In genomic region chr1:38608202-38608864, GRCh38 we compare ENCODE assay signal across 8 cellular contexts.
DNase-seq lines count a peak whose midpoint lies in the region; ATAC-seq and TF ChIP-seq lines count a peak whose summit lies in the region.

No MANE protein-coding gene starts in this region.

- intact Hi-C loops in CD8-positive, alpha-beta T cell (cut with DNase I, micrococcal nuclease) = loop anchor here in 1 of 2 experiments (5.0 kb wide), 2 partner anchors 229 to 484 kb away; no protein-coding TSS in a partner anchor
- intact Hi-C loops in activated B cell treated with CpG ODN at 0.5 μM for 24 hours (cut with micrococcal nuclease) = loop anchor here (5.0 kb wide), 1 partner anchor 209 kb away; no protein-coding TSS in a partner anchor
- intact Hi-C loops in prostate gland (cut with DNase I) = no loop called here

- no peaks in the 10 kb centered on the region for H3K79me2 ChIP-seq in GM23248 (ENCODE audit: insufficient read depth)

- no peak overlapping the region for H3K4me2 ChIP-seq in GM23248 (ENCODE audit: unreplicated experiment)

- H3K27me3 ChIP-seq in CD8-positive, alpha-beta T cell (ENCODE audit: insufficient read depth, low read length) = no peaks in the 10 kb centered on the region
- peaks cover 4% of the 10 kb centered on the region for H3K27me3 ChIP-seq in GM23248 (replicated peaks; ENCODE audit: insufficient read depth)
- H3K27me3 ChIP-seq in prostate gland (replicated peaks; ENCODE audit: insufficient read depth) = no peaks in the 10 kb centered on the region

- no peaks in the 10 kb centered on the region for H3F3A ChIP-seq in GM23248 (ENCODE audit: insufficient read depth)

- H3K4me1 ChIP-seq in CD8-positive, alpha-beta T cell (ENCODE audit: insufficient read depth, low read length) = no peaks in the 10 kb centered on the region
- no peaks in the 10 kb centered on the region for H3K4me1 ChIP-seq in GM23248 (ENCODE audit: insufficient read depth)
- H3K4me1 ChIP-seq in prostate gland (replicated peaks) = no peaks in the 10 kb centered on the region

- no peaks in the 10 kb centered on the region for H3K9me2 ChIP-seq in GM23248 (ENCODE audit: insufficient read depth)

- no peak for ATAC-seq in CD8-positive, alpha-beta T cell
- ATAC-seq in activated B cell treated with CpG ODN at 0.5 μM for 24 hours (ENCODE audit: low read depth) = peak; percentile 37
- no peak for ATAC-seq in GM19035 (IDR thresholded peaks at IDR 0.05; ENCODE audit: unreplicated experiment)

- no peak overlapping the region for H3K4me3 ChIP-seq in CD8-positive, alpha-beta T cell (ENCODE audit: low read depth, low read length)
- H3K4me3 ChIP-seq in GM23248 = no peak overlapping the region
- no peak overlapping the region for H3K4me3 ChIP-seq in prostate gland

- WGBS in GM23248 (ENCODE audit: low coverage in 1 of 2, low lambda C conversion rate in 2 of 2, missing lambda C conversion rate in 2 of 2), 2 experiments = 7 to 10% methylated on average over 15 to 17 of the region's 17 CpGs
- 39% methylated on average over 17 of the region's 17 CpGs for WGBS in prostate gland

- H3K27ac ChIP-seq in CD8-positive, alpha-beta T cell (ENCODE audit: low read depth, low read length) = no peak overlapping the region
- no peak overlapping the region for H3K27ac ChIP-seq in GM23248
- H3K27ac ChIP-seq in prostate gland = no peak overlapping the region

- no peak overlapping the region for H3K27ac Mint-ChIP-seq in CD8-positive, alpha-beta T cell
- no peak overlapping the region for H3K27ac Mint-ChIP-seq in activated B cell treated with CpG ODN at 0.5 μM for 24 hours

- peaks cover 21% of the 10 kb centered on the region for H3K27me3 Mint-ChIP-seq in CD8-positive, alpha-beta T cell (ENCODE audit: low read depth)
- H3K27me3 Mint-ChIP-seq in activated B cell treated with CpG ODN at 0.5 μM for 24 hours = peaks cover 24% of the 10 kb centered on the region

- no peaks in the 10 kb centered on the region for H3K36me3 Mint-ChIP-seq in CD8-positive, alpha-beta T cell
- no peaks in the 10 kb centered on the region for H3K36me3 Mint-ChIP-seq in activated B cell treated with CpG ODN at 0.5 μM for 24 hours (ENCODE audit: low read depth)

- H3K9me3 Mint-ChIP-seq in CD8-positive, alpha-beta T cell = no peaks in the 10 kb centered on the region
- no peaks in the 10 kb centered on the region for H3K9me3 Mint-ChIP-seq in activated B cell treated with CpG ODN at 0.5 μM for 24 hours

- CTCF ChIA-PET in CD8-positive, alpha-beta T cell (lab: Charles Lee) = interaction anchor here (0.9 kb wide), 1 partner anchor 53 kb away, joined by 3 read pairs; no protein-coding TSS in a partner anchor
- CTCF ChIA-PET in activated B cell treated with CpG ODN at 0.5 μM for 24 hours (lab: Charles Lee) = interaction anchor here (0.7 to 0.8 kb wide), 2 partner anchors 484 to 621 kb away, joined by 3 read pairs; no protein-coding TSS in a partner anchor

- peak; percentile 29 for TF ChIP-seq CTCF in CD8-positive, alpha-beta T cell (IDR thresholded peaks at IDR 0.05)
- TF ChIP-seq CTCF in activated B cell treated with CpG ODN at 0.5 μM for 24 hours (IDR thresholded peaks at IDR 0.05) (no peak), prostate gland (IDR thresholded peaks at IDR 0.05) (peak in 2 of 4 experiments; percentile 25 to 33)

- no peaks in the 10 kb centered on the region for H4K20me1 ChIP-seq in GM23248 (ENCODE audit: insufficient read depth)

- no peak overlapping the region for H2AFZ ChIP-seq in GM23248

- no peak for TF ChIP-seq POLR2A in prostate gland (IDR thresholded peaks at IDR 0.05)

- H3K9ac ChIP-seq in GM23248 = no peak overlapping the region

- H3K9me3 ChIP-seq in CD8-positive, alpha-beta T cell (ENCODE audit: low read length) = no peaks in the 10 kb centered on the region
- H3K9me3 ChIP-seq in GM23248 (ENCODE audit: low read depth) (no peaks in the 10 kb centered on the region), prostate gland (no peaks in the 10 kb centered on the region)

- no peak overlapping the region for H3K4me3 Mint-ChIP-seq in CD8-positive, alpha-beta T cell
- no peak overlapping the region for H3K4me3 Mint-ChIP-seq in activated B cell treated with CpG ODN at 0.5 μM for 24 hours

- no peaks in the 10 kb centered on the region for H3K4me1 Mint-ChIP-seq in CD8-positive, alpha-beta T cell (ENCODE audit: low read depth)
- no peaks in the 10 kb centered on the region for H3K4me1 Mint-ChIP-seq in activated B cell treated with CpG ODN at 0.5 μM for 24 hours

- POLR2A ChIA-PET in CD8-positive, alpha-beta T cell (lab: Charles Lee) = no interaction called here
- POLR2A ChIA-PET in activated B cell treated with CpG ODN at 0.5 μM for 24 hours (lab: Charles Lee) = no interaction called here

- peak in 1 of 7 experiments; percentile 13 for DNase-seq in CD8-positive, alpha-beta T cell
- peak; percentile 22 for DNase-seq in GM23248
- no peak for DNase-seq in activated B cell treated with CpG ODN at 0.5 μM for 24 hours
- DNase-seq in left kidney (ENCODE audit: low read depth, low spot score) = peak; percentile 85
- no peak for DNase-seq in prostate gland (ENCODE audit: low spot score)
- DNase-seq in activated gamma-delta T cell (lab: John Stamatoyannopoulos, UW) = no peak
- DNase-seq in dedifferentiated amniotic fluid mesenchymal stem cell (ENCODE audit: extremely low spot score) = no peak

- in situ Hi-C loops in GM23248 (cut with MboI) = no loop called here

- no peaks in the 10 kb centered on the region for H3K36me3 ChIP-seq in CD8-positive, alpha-beta T cell (ENCODE audit: insufficient read depth, low read length)
- H3K36me3 ChIP-seq in GM23248 (ENCODE audit: low read depth) (no peaks in the 10 kb centered on the region), prostate gland (no peaks in the 10 kb centered on the region)

Comparison
In these comparisons a context has a peak if more than half of its experiments do, and no peak if none do; other contexts are left out.
1. DNase-seq: peak in GM23248 (single experiment) and left kidney (single experiment); none in activated B cell treated with CpG ODN at 0.5 μM for 24 hours (single experiment), prostate gland (single experiment), activated gamma-delta T cell (single experiment) and dedifferentiated amniotic fluid mesenchymal stem cell (single experiment).